In the genomic region with DNA sequence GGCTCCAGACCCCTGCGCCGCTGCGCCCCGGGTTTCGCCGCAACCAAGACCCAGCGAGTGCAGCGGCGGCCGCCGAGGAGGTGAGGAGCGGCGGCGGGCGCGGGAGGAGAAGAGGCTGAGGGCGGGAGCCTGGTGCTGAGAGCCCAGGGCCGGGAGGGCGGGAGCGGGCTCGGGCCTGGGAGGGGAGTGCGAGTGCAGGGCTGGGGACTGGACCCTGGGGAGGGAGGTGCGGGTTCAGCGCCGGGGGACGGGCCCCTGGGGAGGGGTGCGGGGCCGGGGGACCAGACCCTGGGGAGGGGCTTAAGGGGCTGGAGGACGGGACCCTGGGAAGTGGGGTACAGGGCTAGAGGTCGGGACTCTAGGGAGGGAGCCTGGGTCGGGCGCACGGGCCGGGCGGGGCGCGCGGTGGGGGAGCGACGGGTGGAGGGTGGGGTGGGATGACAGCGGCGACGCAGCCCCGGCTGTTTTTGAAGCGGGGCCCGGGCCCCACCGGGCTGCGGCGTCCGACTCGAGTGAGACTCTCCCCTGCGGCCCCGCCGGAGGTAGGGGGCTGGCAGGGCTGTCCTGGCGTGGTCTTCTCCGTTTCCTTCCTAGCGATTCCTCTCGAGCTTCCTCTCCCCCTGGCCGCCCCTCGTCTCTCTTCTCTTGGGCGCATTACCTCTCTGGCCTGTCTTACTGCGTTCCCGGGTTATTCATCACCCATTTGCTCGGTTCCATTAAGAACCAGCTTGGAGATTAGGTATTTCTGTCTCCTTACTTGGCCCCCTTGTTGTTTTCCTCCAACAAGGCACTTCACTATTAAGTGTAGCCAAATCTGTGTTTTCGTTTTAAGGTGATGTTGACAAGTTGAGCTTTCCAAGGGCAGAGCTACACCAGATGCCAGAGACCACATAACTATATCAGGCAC, we compare ENCODE assay signal across 8 cellular contexts. TPM values are rescaled to one million over a fixed set of nuclear protein-coding genes. Genes with fewer than 3 reads are reported as not detected.
A peak's percentile ranks its signal among the peaks of the same experiment; 100 is the strongest.
DNase-seq lines count a peak whose midpoint lies in the region; ATAC-seq and TF ChIP-seq lines count a peak whose summit lies in the region.

No MANE protein-coding gene starts in this region.

- peak; percentile 25 for ATAC-seq in GM21723 (IDR thresholded peaks at IDR 0.05; ENCODE audit: unreplicated experiment)
- ATAC-seq in gastroesophageal sphincter, result peak; percentile 28

- no peaks in the 10 kb centered on the region for H3K27me3 ChIP-seq in Loucy (ENCODE audit: insufficient read depth, low read length, poor library complexity, severe bottlenecking)
- no peaks in the 10 kb centered on the region for H3K27me3 ChIP-seq in gastroesophageal sphincter

- peaks cover 56% of the 10 kb centered on the region for H4K20me1 ChIP-seq in Loucy (ENCODE audit: insufficient read depth, low read length, poor library complexity, severe bottlenecking)

- peak overlapping the region; percentile 44 to 94 (median 92) for H3K27ac ChIP-seq in gastroesophageal sphincter

- peak overlapping the region; percentile 91 for H3K4me2 ChIP-seq in Loucy (ENCODE audit: low read depth, low read length, poor library complexity, severe bottlenecking)

- H3K4me1 Mint-ChIP-seq in osteocyte (ENCODE audit: unreplicated experiment), result peaks cover 45% of the 10 kb centered on the region

- H3K9ac ChIP-seq in Loucy (ENCODE audit: low read depth, low read length, poor library complexity, severe bottlenecking), result peak overlapping the region; percentile 87

- H3K36me3 ChIP-seq in Loucy (ENCODE audit: insufficient read depth, low read length) (peaks cover 14% of the 10 kb centered on the region; the same call in 1 of the 2 replicates), gastroesophageal sphincter (peaks cover 0 to 16% of the 10 kb centered on the region in 2 donors)

- peak overlapping the region; percentile 81 for H3K27ac Mint-ChIP-seq in osteocyte (ENCODE audit: unreplicated experiment)

- H3K4me1 ChIP-seq in Loucy (ENCODE audit: insufficient read depth, low read length, poor library complexity, severe bottlenecking) (peaks cover 76% of the 10 kb centered on the region), gastroesophageal sphincter (peaks cover 0 to 57% (median 13%) of the 10 kb centered on the region in 3 donors)

- peak overlapping the region; percentile 57 for H2AFZ ChIP-seq in Loucy (ENCODE audit: low read length)

- H3K4me3 ChIP-seq in Loucy (ENCODE audit: low read length, poor library complexity, severe bottlenecking), result peak overlapping the region; percentile 87
- peak overlapping the region; percentile 90 to 93 for H3K4me3 ChIP-seq in gastroesophageal sphincter

- peaks cover 93% of the 10 kb centered on the region for H3K79me2 ChIP-seq in Loucy (ENCODE audit: insufficient read depth, low read length)

- TF ChIP-seq CTCF in Loucy (conservative IDR thresholded peaks at IDR 0.05; ENCODE audit: low read length), result no peak
- no peak for TF ChIP-seq CTCF in gastroesophageal sphincter (IDR thresholded peaks at IDR 0.05)
- TF ChIP-seq CTCF in osteocyte (IDR thresholded peaks at IDR 0.05), result no peak

- peak overlapping the region; percentile 91 for H3K4me3 Mint-ChIP-seq in osteocyte (ENCODE audit: unreplicated experiment)

- H3K9me2 ChIP-seq in Loucy (replicated peaks; ENCODE audit: low read depth, low read length), result no peaks in the 10 kb centered on the region

- WGBS in gastroesophageal sphincter (ENCODE audit: low coverage in 1 of 2), 2 donors, result 0 to 3% methylated on average over 9 to 12 of the region's 65 CpGs

- peaks cover 13% of the 10 kb centered on the region for H3K36me3 Mint-ChIP-seq in osteocyte (ENCODE audit: unreplicated experiment)

- H3K27me3 Mint-ChIP-seq in osteocyte (ENCODE audit: unreplicated experiment), result no peaks in the 10 kb centered on the region

- H3K9me3 ChIP-seq in Loucy (ENCODE audit: insufficient read depth, low read depth, low read length) (no peaks in the 10 kb centered on the region), gastroesophageal sphincter (no peaks in the 10 kb centered on the region)

- H3K9me3 Mint-ChIP-seq in osteocyte (ENCODE audit: unreplicated experiment), result no peaks in the 10 kb centered on the region

- TF ChIP-seq EP300 in gastroesophageal sphincter (IDR thresholded peaks at IDR 0.05), result no peak

- DNase-seq in Daoy (ENCODE audit: low read depth) (peak; percentile 19), osteocyte (ENCODE audit: extremely low spot score, unreplicated experiment) (no peak), occipital lobe (lab: John Stamatoyannopoulos, UW) (no peak), NCI-H1694 treated with DMSO at 0.1 percent for 48 hours (lab: John Stamatoyannopoulos, UW) (no peak)
- peak; percentile 16 for DNase-seq in activated effector memory CD4-positive, alpha-beta T cell treated with Interleukin-2 at 50 U/mL for 16 hours

- TF ChIP-seq POLR2A in gastroesophageal sphincter (IDR thresholded peaks at IDR 0.05), result no peak

- H3F3A ChIP-seq in Loucy (ENCODE audit: low read depth), result no peaks in the 10 kb centered on the region

RNA-seq across cellular contexts. Expression of gene NUP50, which starts 0.7 kb away (rescaled TPM):
- total RNA-seq in Daoy (2014; rRNA removed; shearing (Covaris generic)), result 67.8 and 82.6 TPM in 2 replicates
- total RNA-seq in gastroesophageal sphincter (10 to 100 TPM; 15.9 to 32.9 (median 28.8) TPM), osteocyte (44.1 and 48.3 TPM in 2 replicates), occipital lobe (65.4 TPM)

Comparison
In these comparisons a context has a peak if more than half of its experiments do, and no peak if none do; other contexts are left out.
1. DNase-seq: peak in Daoy (single experiment) and activated effector memory CD4-positive, alpha-beta T cell treated with Interleukin-2 at 50 U/mL for 16 hours (single experiment); none in osteocyte (single experiment), occipital lobe (single experiment) and NCI-H1694 treated with DMSO at 0.1 percent for 48 hours (single experiment).